Comparison of ENCODE assay signal across 12 cellular contexts in genomic region chr2:207896525-207897295, GRCh38.
DNase-seq lines count a peak whose midpoint lies in the region; ATAC-seq and TF ChIP-seq lines count a peak whose summit lies in the region.
"Had no signal": no experiment of that assay in that cellular context is flagged by ENCODE, and none has a peak within 500 bp of the region (broad histone marks: within the 10 kb centered on the region; RNA-seq: fewer than 3 reads in every experiment).

No MANE protein-coding gene starts in this region.

- H3K4me3 Mint-ChIP-seq in osteocyte (ENCODE audit: unreplicated experiment): no peak overlapping the region

- H3K4me1 Mint-ChIP-seq in osteocyte (ENCODE audit: unreplicated experiment): peaks cover 22% of the 10 kb centered on the region

- no peak overlapping the region for H3K27ac Mint-ChIP-seq in osteocyte (ENCODE audit: unreplicated experiment)

- H3K9me3 Mint-ChIP-seq in osteocyte (ENCODE audit: unreplicated experiment): no peaks in the 10 kb centered on the region

- H3K4me3 ChIP-seq in epithelial cell of esophagus (ENCODE audit: low read length): no peak overlapping the region

- no peaks in the 10 kb centered on the region for H3K27me3 Mint-ChIP-seq in osteocyte (ENCODE audit: unreplicated experiment)

- TF ChIP-seq CTCF in GM12872 (IDR thresholded peaks at IDR 0.05; ENCODE audit: insufficient read depth, low read depth, low read length): peak; percentile 35; the same call in 1 of the 3 replicates
- TF ChIP-seq CTCF in epithelial cell of esophagus (IDR thresholded peaks at IDR 0.05; ENCODE audit: insufficient read depth, low read depth, low read length, missing control alignments): peak; percentile 13
- peak; percentile 7 for TF ChIP-seq CTCF in osteocyte (IDR thresholded peaks at IDR 0.05)

- peaks cover 10% of the 10 kb centered on the region for H3K36me3 Mint-ChIP-seq in osteocyte (ENCODE audit: unreplicated experiment)

- DNase-seq in NCI-H2227 treated with DMSO at 0.1 percent for 48 hours (lab: John Stamatoyannopoulos, UW) (peak; percentile 95), epithelial cell of esophagus (ENCODE audit: low read depth) (peak; percentile 10), osteocyte (ENCODE audit: extremely low spot score, unreplicated experiment) (no peak)
- DNase-seq in activated naive CD4-positive, alpha-beta T cell (lab: John Stamatoyannopoulos, UW): no peak
- no peak for DNase-seq in activated CD8-positive, alpha-beta memory T cell treated with anti-CD3 and anti-CD28 coated beads, Interleukin-2, amount 50 U/mL, for 48 hours
- DNase-seq: activated CD4-positive, CD25-positive, alpha-beta regulatory T cell treated with anti-CD3 and anti-CD28 coated beads, Interleukin-2, amount 50 U/mL, for 72 hours; activated gamma-delta T cell treated with Interleukin-2 at 50 U/mL for 16 hours; head of caudate nucleus; NCI-H1694 had no signal

- ATAC-seq in GM18907 (IDR thresholded peaks at IDR 0.05; ENCODE audit: unreplicated experiment): no peak
- ATAC-seq: Right ventricle myocardium inferior had no signal

Comparison
In these comparisons a context has a peak if more than half of its experiments do, and no peak if none do; other contexts are left out.
1. DNase-seq: peak in NCI-H2227 treated with DMSO at 0.1 percent for 48 hours (single experiment) and epithelial cell of esophagus (single experiment); none in osteocyte (single experiment), activated naive CD4-positive, alpha-beta T cell (0 of 4) and activated CD8-positive, alpha-beta memory T cell treated with anti-CD3 and anti-CD28 coated beads, Interleukin-2, amount 50 U/mL, for 48 hours (single experiment).
2. Peak in every context shown above with its lines, with median percentiles within 50 percentile points of each other: CTCF ChIP-seq.